In genomic region chr17:32323784-32324590, GRCh38 we compare ENCODE assay signal across 8 cellular contexts. TPM values are rescaled to one million over a fixed set of nuclear protein-coding genes. Genes with fewer than 3 reads are reported as not detected.
DNase-seq lines count a peak whose midpoint lies in the region; ATAC-seq and TF ChIP-seq lines count a peak whose summit lies in the region.

No MANE protein-coding gene starts in this region.

- TF ChIP-seq CTCF in fibroblast of the aortic adventitia (IDR thresholded peaks at IDR 0.05; ENCODE audit: insufficient read depth, low read length) = no peak

- ATAC-seq in HG02840 (IDR thresholded peaks at IDR 0.05; ENCODE audit: low FRiP score, unreplicated experiment) = no peak
- no peak for ATAC-seq in GM21360 (IDR thresholded peaks at IDR 0.05; ENCODE audit: unreplicated experiment)

- peak overlapping the region; percentile 18 for H3K4me3 ChIP-seq in fibroblast of the aortic adventitia (ENCODE audit: low read depth, low read length)

- DNase-seq in DMS53 (lab: John Stamatoyannopoulos, UW) (peak; percentile 59), DMS53 treated with DMSO at 0.1 percent for 48 hours (lab: John Stamatoyannopoulos, UW; ENCODE audit: unreplicated experiment) (no peak), fibroblast of the aortic adventitia (ENCODE audit: low read depth) (peak; percentile 43), NCI-H1092 treated with DMSO at 0.1 percent for 48 hours (lab: John Stamatoyannopoulos, UW) (no peak)
- peak; percentile 8 for DNase-seq in activated CD4-positive, alpha-beta T cell treated with anti-CD3 and anti-CD28 coated beads, Interleukin-2, amount 50 U/mL, for 1 hour
- peak; percentile 20 for DNase-seq in stimulated activated CD4-positive, alpha-beta T cell treated with anti-CD3 and anti-CD28 coated beads, Interleukin-4, amount 100 ng/mL, for 24 hours

RNA-seq across cellular contexts. Expression of gene C17orf75, which starts 18.0 kb away (rescaled TPM):
- 18.0 and 19.2 TPM in 2 replicates for total RNA-seq in fibroblast of the aortic adventitia (ENCODE audit: low replicate concordance)

RNA-seq across cellular contexts. Expression of gene ZNF207, which starts 26.0 kb away (rescaled TPM):
- total RNA-seq in fibroblast of the aortic adventitia (ENCODE audit: low replicate concordance) = 92.6 and 202 TPM in 2 replicates

RNA-seq across cellular contexts. Expression of gene RHBDL3, which starts 58.4 kb away (rescaled TPM):
- 0.09 TPM in 1 of 2 replicates, not detected in the other for total RNA-seq in fibroblast of the aortic adventitia (ENCODE audit: low replicate concordance)

Comparison
In these comparisons a context has a peak if more than half of its experiments do, and no peak if none do; other contexts are left out.
1. DNase-seq: peak in DMS53 (single experiment), activated CD4-positive, alpha-beta T cell treated with anti-CD3 and anti-CD28 coated beads, Interleukin-2, amount 50 U/mL, for 1 hour (single experiment), fibroblast of the aortic adventitia (single experiment) and stimulated activated CD4-positive, alpha-beta T cell treated with anti-CD3 and anti-CD28 coated beads, Interleukin-4, amount 100 ng/mL, for 24 hours (single experiment); none in DMS53 treated with DMSO at 0.1 percent for 48 hours (single experiment) and NCI-H1092 treated with DMSO at 0.1 percent for 48 hours (single experiment).